In the genomic region with DNA sequence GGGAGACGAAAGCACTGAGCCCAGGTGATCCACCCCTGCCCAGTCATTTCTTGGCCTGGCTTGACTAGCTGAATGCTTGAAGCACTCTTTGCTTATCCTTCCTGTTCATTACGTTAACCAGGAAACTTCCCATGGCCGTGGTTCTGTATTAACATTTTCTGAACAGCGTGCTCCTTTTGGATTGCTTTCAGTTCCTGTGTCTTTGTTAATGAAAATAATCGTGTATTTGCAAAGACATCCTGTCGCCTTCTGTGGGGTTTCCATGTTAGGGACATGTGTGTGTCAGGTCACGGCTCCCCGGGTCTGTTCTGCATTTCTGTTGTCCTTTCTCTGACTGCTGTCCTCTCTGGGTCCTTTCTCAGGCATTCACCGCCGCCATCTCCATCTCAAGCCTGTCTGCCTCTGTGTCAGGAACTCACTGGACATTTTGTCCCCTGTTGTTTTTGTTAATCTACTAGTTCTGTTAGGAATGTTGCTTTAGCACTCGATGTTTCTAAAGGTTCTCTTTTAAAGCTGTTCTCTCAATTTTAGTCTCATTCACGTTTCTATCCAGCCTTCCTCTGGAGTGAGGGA, we compare ENCODE assay signal across 25 cellular contexts.
DNase-seq lines count a peak whose midpoint lies in the region; ATAC-seq, FAIRE-seq and TF ChIP-seq lines count a peak whose summit lies in the region.
"Had no signal": no experiment of that assay in that cellular context is flagged by ENCODE, and none has a peak within 500 bp of the region (broad histone marks: within the 10 kb centered on the region; RNA-seq: fewer than 3 reads in every experiment).

No MANE protein-coding gene starts in this region.

- H3K27ac Mint-ChIP-seq in brain (peak overlapping the region in 3 of 5 experiments; percentile 14 to 65 (median 60)), nephron (peak overlapping the region; percentile 32 to 88 (median 41)), T-cell (no peak overlapping the region)
- H3K27ac Mint-ChIP-seq: activated CD4-positive, alpha-beta T cell treated with anti-CD3 and anti-CD28 coated beads, Interleukin-2, amount 10 ng/mL, durations not matched to agents 7 days and 5 days; activated T-cell treated with anti-CD3 and anti-CD28 coated beads, Interleukin-2, amount 50 U/mL, for 24 hours; CD14-positive monocyte; T-helper 2 cell treated with Interferon-gamma antibody and Interleukin-4, amounts not matched to agents 5 μg/mL and 100 μg/mL, for 36 hours had no signal

- WGBS in prostate gland, result 79% methylated on average over 12 of the region's 12 CpGs

- FAIRE-seq in GM18507 (lab: Jason Lieb, UNC), result peak; percentile 78
- FAIRE-seq: D721Med, GM12878 had no signal

- TF ChIP-seq CTCF in brain (conservative IDR thresholded peaks at IDR 0.05) (no peak), nephron (IDR thresholded peaks at IDR 0.05; ENCODE audit: unreplicated experiment in 3 of 3) (no peak), prostate gland (IDR thresholded peaks at IDR 0.05) (no peak)

- CTCF ChIA-PET in T-cell (lab: Charles Lee), result no interaction called here

- H3K36me3 Mint-ChIP-seq in brain (no peaks in the 10 kb centered on the region), nephron (ENCODE audit: low read depth) (no peaks in the 10 kb centered on the region), T-cell (no peaks in the 10 kb centered on the region)
- H3K36me3 Mint-ChIP-seq: CD14-positive monocyte had no signal

- H3K4me2 ChIP-seq in BLaER1, result peak overlapping the region; percentile 91
- H3K4me2 ChIP-seq: smooth muscle cell had no signal

- H3K27me3 Mint-ChIP-seq in brain, result peaks cover 4% of the 10 kb centered on the region
- H3K27me3 Mint-ChIP-seq in nephron (ENCODE audit: low read depth), result peaks cover 9% of the 10 kb centered on the region
- H3K27me3 Mint-ChIP-seq in T-cell, result peaks cover 6 to 18% of the 10 kb centered on the region in 2 donors

- H4K20me1 ChIP-seq in BLaER1, result no peaks in the 10 kb centered on the region

- H3K4me3 Mint-ChIP-seq in brain, result no peak overlapping the region
- no peak overlapping the region for H3K4me3 Mint-ChIP-seq in nephron
- H3K4me3 Mint-ChIP-seq in T-cell, result no peak overlapping the region
- H3K4me3 Mint-ChIP-seq: activated CD4-positive, alpha-beta T cell treated with anti-CD3 and anti-CD28 coated beads, Interleukin-2, amount 10 ng/mL, durations not matched to agents 7 days and 5 days; activated T-cell treated with anti-CD3 and anti-CD28 coated beads, Interleukin-2, amount 50 U/mL, for 24 hours; CD14-positive monocyte; T-helper 2 cell treated with Interferon-gamma antibody and Interleukin-4, amounts not matched to agents 5 μg/mL and 100 μg/mL, for 36 hours had no signal

- TF ChIP-seq POLR2A in prostate gland (IDR thresholded peaks at IDR 0.05), result no peak

- no peaks in the 10 kb centered on the region for H3K27me3 ChIP-seq in BLaER1
- no peaks in the 10 kb centered on the region for H3K27me3 ChIP-seq in prostate gland (replicated peaks; ENCODE audit: insufficient read depth)

- POLR2A ChIA-PET in T-cell (lab: Charles Lee), result no interaction called here

- H3K4me3 ChIP-seq in BLaER1, result no peak overlapping the region; the same call in 1 of the 2 replicates
- H3K4me3 ChIP-seq in prostate gland, result no peak overlapping the region
- H3K4me3 ChIP-seq: GM12878, smooth muscle cell had no signal

- peaks cover 65% of the 10 kb centered on the region for H3K4me1 ChIP-seq in BLaER1
- no peaks in the 10 kb centered on the region for H3K4me1 ChIP-seq in prostate gland (replicated peaks)

- no peaks in the 10 kb centered on the region for H3K36me3 ChIP-seq in BLaER1
- H3K36me3 ChIP-seq in prostate gland, result no peaks in the 10 kb centered on the region

- H3K4me1 Mint-ChIP-seq in brain, result peaks cover 61% of the 10 kb centered on the region
- H3K4me1 Mint-ChIP-seq in nephron, result peaks cover 50% of the 10 kb centered on the region
- peaks cover 13 to 24% (median 14%) of the 10 kb centered on the region in 3 donors for H3K4me1 Mint-ChIP-seq in T-cell

- H3K9me3 ChIP-seq in BLaER1 (no peaks in the 10 kb centered on the region), prostate gland (no peaks in the 10 kb centered on the region)

- H3K9me3 Mint-ChIP-seq in brain (peaks cover 0 to 6% (median 2%) of the 10 kb centered on the region in 5 experiments), nephron (peaks cover 2% of the 10 kb centered on the region), T-cell (no peaks in the 10 kb centered on the region)
- H3K9me3 Mint-ChIP-seq: activated CD4-positive, alpha-beta T cell treated with anti-CD3 and anti-CD28 coated beads, Interleukin-2, amount 10 ng/mL, durations not matched to agents 7 days and 5 days; activated T-cell treated with anti-CD3 and anti-CD28 coated beads, Interleukin-2, amount 50 U/mL, for 24 hours; CD14-positive monocyte; T-helper 2 cell treated with Interferon-gamma antibody and Interleukin-4, amounts not matched to agents 5 μg/mL and 100 μg/mL, for 36 hours had no signal

- DNase-seq in GM18507 (ENCODE audit: extremely low spot score, insufficient read length, low read depth) (no peak), prostate gland (ENCODE audit: low spot score) (no peak), T-cell (no peak), SK-N-DZ (ENCODE audit: low spot score) (no peak)
- DNase-seq in activated CD4-positive, alpha-beta T cell treated with anti-CD3 and anti-CD28 coated beads for 1 hour, result no peak
- DNase-seq: activated CD4-positive, alpha-beta T cell treated with anti-CD3 and anti-CD28 coated beads, Interleukin-2, amount 10 ng/mL, durations not matched to agents 7 days and 5 days; activated gamma-delta T cell treated with Interleukin-2 at 50 U/mL for 16 hours; activated T-cell treated with anti-CD3 and anti-CD28 coated beads, Interleukin-2, amount 50 U/mL, for 24 hours; cerebellar nuclear complex; KG1; NCI-H1436 treated with DMSO at 0.1 percent for 48 hours; NCI-H2107; nucleus accumbens; OCI-M1; stimulated activated CD4-positive, alpha-beta T cell treated with anti-CD3 and anti-CD28 coated beads, Interleukin-2, amount 100 ng/mL, for 24 hours had no signal

- H3K27ac ChIP-seq in BLaER1, result peak overlapping the region; percentile 87
- H3K27ac ChIP-seq in prostate gland, result no peak overlapping the region
- H3K27ac ChIP-seq: VCaP had no signal

- H3K9ac ChIP-seq in BLaER1, result peak overlapping the region; percentile 63; the same call in 1 of the 2 replicates

- intact Hi-C loops in prostate gland (cut with DNase I), result no loop called here

- no peak for ATAC-seq in T-cell (replicated peaks in 1 of 4)
- ATAC-seq: GM12878, SK-N-SH treated with all-trans-retinoic acid at 6 μM for 48 hours had no signal

Comparison
In these comparisons a context has a peak if more than half of its experiments do, and no peak if none do; other contexts are left out.
1. H3K27ac Mint-ChIP-seq: peak in brain (3 of 5) and nephron (3 of 3); none in T-cell (0 of 2).